2 cellular contexts compared by ENCODE assay signal in the genomic region with DNA sequence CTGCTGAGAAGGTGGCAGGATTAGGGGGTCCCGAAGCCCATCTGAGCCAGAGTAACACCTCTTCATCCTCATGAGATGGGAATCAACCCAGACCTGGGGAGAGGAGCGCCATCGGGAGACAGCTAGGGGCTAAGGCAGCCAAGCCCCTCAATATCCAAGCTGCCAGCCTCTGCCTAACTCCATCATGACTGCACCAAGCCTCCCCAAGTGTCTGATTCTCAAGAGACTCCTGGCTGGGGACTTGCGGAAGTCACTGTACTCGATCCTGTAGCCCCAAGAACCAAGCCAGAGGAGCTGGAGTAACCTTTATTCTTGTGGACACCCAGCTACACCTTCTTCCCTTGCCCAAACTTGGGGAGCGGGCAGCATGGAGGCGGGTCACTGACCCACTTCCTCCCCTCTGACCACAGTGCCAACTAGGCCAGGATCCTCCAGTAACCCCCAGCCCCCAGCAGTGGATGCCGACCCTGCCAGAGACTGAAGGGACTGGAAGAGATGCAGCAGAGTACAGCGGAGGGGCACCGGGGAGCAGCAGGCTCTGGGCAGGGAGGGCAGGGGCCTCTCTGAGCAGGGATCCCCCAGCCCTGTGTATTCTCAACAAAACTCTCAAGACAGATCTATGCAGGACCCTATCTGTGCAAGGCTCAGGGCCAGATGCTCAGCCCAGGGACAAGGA.
A peak's percentile ranks its signal among the peaks of the same experiment; 100 is the strongest.
TF ChIP-seq lines count a peak whose summit lies in the region.

No MANE protein-coding gene starts in this region.

TF ChIP-seq in SK-N-SH, 30 proteins besides CTCF, POLR2A, EP300 and RAD21:
- 0 out of 2 replicates have a peak, but pooled peaks have one; percentile 1 for TF ChIP-seq NFIC (IDR thresholded peaks at IDR 0.05; ENCODE audit: borderline replicate concordance)
- no peak for TF ChIP-seq RXRA (IDR thresholded peaks at IDR 0.05; ENCODE audit: borderline replicate concordance, low read depth)

TF ChIP-seq in SK-N-SH treated with all-trans-retinoic acid at 6 μM for 48 hours, 23 proteins besides CTCF, POLR2A, EP300 and RAD21:
- TF ChIP-seq ESRRG (CRISPR knock-in tag; IDR thresholded peaks at IDR 0.05) (no peak), SNAI2 (CRISPR knock-in tag; IDR thresholded peaks at IDR 0.05) (no peak), PATZ1 (CRISPR knock-in tag; IDR thresholded peaks at IDR 0.05; ENCODE audit: borderline replicate concordance) (no peak), ZC3H10 (CRISPR knock-in tag; IDR thresholded peaks at IDR 0.05) (no peak), ZNF8 (CRISPR knock-in tag; IDR thresholded peaks at IDR 0.05) (no peak), PPARA (CRISPR knock-in tag; IDR thresholded peaks at IDR 0.05; ENCODE audit: borderline replicate concordance) (no peak), BACH2 (CRISPR knock-in tag; IDR thresholded peaks at IDR 0.05; ENCODE audit: borderline replicate concordance) (no peak), CSRNP3 (CRISPR knock-in tag; IDR thresholded peaks at IDR 0.05) (no peak), ARNTL (CRISPR knock-in tag; IDR thresholded peaks at IDR 0.05; ENCODE audit: borderline replicate concordance, low read depth) (no peak), ZFP3 (CRISPR knock-in tag; IDR thresholded peaks at IDR 0.05) (no peak), POU6F1 (CRISPR knock-in tag; IDR thresholded peaks at IDR 0.05; ENCODE audit: borderline replicate concordance, low read depth) (no peak), OSR1 (CRISPR knock-in tag; IDR thresholded peaks at IDR 0.05) (no peak), TCF4 (CRISPR knock-in tag; IDR thresholded peaks at IDR 0.05; ENCODE audit: borderline replicate concordance) (no peak), GLIS3 (CRISPR knock-in tag; IDR thresholded peaks at IDR 0.05) (no peak), RARB (CRISPR knock-in tag; IDR thresholded peaks at IDR 0.05) (no peak), TOX (CRISPR knock-in tag; IDR thresholded peaks at IDR 0.05; ENCODE audit: borderline replicate concordance) (no peak)
- TF ChIP-seq, protein P1, sequence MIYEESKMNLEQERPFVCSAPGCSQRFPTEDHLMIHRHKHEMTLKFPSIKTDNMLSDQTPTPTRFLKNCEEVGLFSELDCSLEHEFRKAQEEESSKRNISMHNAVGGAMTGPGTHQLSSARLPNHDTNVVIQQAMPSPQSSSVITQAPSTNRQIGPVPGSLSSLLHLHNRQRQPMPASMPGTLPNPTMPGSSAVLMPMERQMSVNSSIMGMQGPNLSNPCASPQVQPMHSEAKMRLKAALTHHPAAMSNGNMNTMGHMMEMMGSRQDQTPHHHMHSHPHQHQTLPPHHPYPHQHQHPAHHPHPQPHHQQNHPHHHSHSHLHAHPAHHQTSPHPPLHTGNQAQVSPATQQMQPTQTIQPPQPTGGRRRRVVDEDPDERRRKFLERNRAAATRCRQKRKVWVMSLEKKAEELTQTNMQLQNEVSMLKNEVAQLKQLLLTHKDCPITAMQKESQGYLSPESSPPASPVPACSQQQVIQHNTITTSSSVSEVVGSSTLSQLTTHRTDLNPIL (CRISPR knock-in tag; IDR thresholded peaks at IDR 0.05; ENCODE audit: low read depth): no peak
TF ChIP-seq in SK-N-SH treated with all-trans-retinoic acid at 6 μM for 48 hours: peak in this region for 0.
